1 cellular context compared by ENCODE assay signal in the genomic region with DNA sequence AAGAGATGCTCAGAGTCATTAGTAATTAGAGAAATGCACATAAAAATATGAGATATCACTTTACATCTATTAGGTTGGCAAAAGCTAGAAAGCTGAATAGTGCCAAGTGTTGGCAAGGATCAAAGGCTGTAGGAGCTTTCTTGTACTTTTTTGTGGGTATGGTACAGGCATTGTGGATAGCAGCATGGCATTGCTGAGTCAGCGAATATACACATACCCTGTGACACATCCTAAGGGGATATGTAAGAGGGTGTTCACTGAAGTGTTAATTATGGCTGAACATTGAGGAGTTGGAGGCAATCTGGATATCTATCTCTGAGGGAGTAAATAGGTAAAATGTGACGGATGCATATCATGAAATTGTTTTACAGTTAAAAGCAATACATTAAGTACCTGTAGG.
TF ChIP-seq lines count a peak whose summit lies in the region.

No MANE protein-coding gene starts in this region.

TF ChIP-seq in GM12878, 131 proteins besides CTCF, POLR2A, EP300 and RAD21:
- TF ChIP-seq, protein P1, sequence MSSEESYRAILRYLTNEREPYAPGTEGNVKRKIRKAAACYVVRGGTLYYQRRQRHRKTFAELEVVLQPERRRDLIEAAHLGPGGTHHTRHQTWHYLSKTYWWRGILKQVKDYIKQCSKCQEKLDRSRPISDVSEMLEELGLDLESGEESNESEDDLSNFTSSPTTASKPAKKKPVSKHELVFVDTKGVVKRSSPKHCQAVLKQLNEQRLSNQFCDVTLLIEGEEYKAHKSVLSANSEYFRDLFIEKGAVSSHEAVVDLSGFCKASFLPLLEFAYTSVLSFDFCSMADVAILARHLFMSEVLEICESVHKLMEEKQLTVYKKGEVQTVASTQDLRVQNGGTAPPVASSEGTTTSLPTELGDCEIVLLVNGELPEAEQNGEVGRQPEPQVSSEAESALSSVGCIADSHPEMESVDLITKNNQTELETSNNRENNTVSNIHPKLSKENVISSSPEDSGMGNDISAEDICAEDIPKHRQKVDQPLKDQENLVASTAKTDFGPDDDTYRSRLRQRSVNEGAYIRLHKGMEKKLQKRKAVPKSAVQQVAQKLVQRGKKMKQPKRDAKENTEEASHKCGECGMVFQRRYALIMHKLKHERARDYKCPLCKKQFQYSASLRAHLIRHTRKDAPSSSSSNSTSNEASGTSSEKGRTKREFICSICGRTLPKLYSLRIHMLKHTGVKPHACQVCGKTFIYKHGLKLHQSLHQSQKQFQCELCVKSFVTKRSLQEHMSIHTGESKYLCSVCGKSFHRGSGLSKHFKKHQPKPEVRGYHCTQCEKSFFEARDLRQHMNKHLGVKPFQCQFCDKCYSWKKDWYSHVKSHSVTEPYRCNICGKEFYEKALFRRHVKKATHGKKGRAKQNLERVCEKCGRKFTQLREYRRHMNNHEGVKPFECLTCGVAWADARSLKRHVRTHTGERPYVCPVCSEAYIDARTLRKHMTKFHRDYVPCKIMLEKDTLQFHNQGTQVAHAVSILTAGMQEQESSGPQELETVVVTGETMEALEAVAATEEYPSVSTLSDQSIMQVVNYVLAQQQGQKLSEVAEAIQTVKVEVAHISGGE (CRISPR knock-in tag; IDR thresholded peaks at IDR 0.05) = no peak
- no peak for TF ChIP-seq HDAC2 (IDR thresholded peaks at IDR 0.05)
- no peak for TF ChIP-seq MEF2B (IDR thresholded peaks at IDR 0.05; ENCODE audit: partially characterized antibody, poor library complexity, severe bottlenecking)
- no peak for TF ChIP-seq BCL11A (IDR thresholded peaks at IDR 0.05; ENCODE audit: low read depth, low read length)
- TF ChIP-seq, protein P2, sequence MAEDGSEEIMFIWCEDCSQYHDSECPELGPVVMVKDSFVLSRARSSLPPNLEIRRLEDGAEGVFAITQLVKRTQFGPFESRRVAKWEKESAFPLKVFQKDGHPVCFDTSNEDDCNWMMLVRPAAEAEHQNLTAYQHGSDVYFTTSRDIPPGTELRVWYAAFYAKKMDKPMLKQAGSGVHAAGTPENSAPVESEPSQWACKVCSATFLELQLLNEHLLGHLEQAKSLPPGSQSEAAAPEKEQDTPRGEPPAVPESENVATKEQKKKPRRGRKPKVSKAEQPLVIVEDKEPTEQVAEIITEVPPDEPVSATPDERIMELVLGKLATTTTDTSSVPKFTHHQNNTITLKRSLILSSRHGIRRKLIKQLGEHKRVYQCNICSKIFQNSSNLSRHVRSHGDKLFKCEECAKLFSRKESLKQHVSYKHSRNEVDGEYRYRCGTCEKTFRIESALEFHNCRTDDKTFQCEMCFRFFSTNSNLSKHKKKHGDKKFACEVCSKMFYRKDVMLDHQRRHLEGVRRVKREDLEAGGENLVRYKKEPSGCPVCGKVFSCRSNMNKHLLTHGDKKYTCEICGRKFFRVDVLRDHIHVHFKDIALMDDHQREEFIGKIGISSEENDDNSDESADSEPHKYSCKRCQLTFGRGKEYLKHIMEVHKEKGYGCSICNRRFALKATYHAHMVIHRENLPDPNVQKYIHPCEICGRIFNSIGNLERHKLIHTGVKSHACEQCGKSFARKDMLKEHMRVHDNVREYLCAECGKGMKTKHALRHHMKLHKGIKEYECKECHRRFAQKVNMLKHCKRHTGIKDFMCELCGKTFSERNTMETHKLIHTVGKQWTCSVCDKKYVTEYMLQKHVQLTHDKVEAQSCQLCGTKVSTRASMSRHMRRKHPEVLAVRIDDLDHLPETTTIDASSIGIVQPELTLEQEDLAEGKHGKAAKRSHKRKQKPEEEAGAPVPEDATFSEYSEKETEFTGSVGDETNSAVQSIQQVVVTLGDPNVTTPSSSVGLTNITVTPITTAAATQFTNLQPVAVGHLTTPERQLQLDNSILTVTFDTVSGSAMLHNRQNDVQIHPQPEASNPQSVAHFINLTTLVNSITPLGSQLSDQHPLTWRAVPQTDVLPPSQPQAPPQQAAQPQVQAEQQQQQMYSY (CRISPR knock-in tag; IDR thresholded peaks at IDR 0.05) = no peak
- no peak for TF ChIP-seq NR2F1 (conservative IDR thresholded peaks at IDR 0.05)
- TF ChIP-seq, protein P3, sequence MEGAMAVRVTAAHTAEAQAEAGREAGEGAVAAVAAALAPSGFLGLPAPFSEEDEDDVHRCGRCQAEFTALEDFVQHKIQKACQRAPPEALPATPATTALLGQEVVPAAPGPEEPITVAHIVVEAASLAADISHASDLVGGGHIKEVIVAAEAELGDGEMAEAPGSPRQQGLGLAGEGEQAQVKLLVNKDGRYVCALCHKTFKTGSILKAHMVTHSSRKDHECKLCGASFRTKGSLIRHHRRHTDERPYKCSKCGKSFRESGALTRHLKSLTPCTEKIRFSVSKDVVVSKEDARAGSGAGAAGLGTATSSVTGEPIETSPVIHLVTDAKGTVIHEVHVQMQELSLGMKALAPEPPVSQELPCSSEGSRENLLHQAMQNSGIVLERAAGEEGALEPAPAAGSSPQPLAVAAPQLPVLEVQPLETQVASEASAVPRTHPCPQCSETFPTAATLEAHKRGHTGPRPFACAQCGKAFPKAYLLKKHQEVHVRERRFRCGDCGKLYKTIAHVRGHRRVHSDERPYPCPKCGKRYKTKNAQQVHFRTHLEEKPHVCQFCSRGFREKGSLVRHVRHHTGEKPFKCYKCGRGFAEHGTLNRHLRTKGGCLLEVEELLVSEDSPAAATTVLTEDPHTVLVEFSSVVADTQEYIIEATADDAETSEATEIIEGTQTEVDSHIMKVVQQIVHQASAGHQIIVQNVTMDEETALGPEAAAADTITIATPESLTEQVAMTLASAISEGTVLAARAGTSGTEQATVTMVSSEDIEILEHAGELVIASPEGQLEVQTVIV (IDR thresholded peaks at IDR 0.05; ENCODE audit: borderline replicate concordance, partially characterized antibody) = no peak
- TF ChIP-seq, protein P4, sequence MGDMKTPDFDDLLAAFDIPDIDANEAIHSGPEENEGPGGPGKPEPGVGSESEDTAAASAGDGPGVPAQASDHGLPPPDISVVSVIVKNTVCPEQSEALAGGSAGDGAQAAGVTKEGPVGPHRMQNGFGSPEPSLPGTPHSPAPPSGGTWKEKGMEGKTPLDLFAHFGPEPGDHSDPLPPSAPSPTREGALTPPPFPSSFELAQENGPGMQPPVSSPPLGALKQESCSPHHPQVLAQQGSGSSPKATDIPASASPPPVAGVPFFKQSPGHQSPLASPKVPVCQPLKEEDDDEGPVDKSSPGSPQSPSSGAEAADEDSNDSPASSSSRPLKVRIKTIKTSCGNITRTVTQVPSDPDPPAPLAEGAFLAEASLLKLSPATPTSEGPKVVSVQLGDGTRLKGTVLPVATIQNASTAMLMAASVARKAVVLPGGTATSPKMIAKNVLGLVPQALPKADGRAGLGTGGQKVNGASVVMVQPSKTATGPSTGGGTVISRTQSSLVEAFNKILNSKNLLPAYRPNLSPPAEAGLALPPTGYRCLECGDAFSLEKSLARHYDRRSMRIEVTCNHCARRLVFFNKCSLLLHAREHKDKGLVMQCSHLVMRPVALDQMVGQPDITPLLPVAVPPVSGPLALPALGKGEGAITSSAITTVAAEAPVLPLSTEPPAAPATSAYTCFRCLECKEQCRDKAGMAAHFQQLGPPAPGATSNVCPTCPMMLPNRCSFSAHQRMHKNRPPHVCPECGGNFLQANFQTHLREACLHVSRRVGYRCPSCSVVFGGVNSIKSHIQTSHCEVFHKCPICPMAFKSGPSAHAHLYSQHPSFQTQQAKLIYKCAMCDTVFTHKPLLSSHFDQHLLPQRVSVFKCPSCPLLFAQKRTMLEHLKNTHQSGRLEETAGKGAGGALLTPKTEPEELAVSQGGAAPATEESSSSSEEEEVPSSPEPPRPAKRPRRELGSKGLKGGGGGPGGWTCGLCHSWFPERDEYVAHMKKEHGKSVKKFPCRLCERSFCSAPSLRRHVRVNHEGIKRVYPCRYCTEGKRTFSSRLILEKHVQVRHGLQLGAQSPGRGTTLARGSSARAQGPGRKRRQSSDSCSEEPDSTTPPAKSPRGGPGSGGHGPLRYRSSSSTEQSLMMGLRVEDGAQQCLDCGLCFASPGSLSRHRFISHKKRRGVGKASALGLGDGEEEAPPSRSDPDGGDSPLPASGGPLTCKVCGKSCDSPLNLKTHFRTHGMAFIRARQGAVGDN (IDR thresholded peaks at IDR 0.05) = no peak
- TF ChIP-seq, protein P5, sequence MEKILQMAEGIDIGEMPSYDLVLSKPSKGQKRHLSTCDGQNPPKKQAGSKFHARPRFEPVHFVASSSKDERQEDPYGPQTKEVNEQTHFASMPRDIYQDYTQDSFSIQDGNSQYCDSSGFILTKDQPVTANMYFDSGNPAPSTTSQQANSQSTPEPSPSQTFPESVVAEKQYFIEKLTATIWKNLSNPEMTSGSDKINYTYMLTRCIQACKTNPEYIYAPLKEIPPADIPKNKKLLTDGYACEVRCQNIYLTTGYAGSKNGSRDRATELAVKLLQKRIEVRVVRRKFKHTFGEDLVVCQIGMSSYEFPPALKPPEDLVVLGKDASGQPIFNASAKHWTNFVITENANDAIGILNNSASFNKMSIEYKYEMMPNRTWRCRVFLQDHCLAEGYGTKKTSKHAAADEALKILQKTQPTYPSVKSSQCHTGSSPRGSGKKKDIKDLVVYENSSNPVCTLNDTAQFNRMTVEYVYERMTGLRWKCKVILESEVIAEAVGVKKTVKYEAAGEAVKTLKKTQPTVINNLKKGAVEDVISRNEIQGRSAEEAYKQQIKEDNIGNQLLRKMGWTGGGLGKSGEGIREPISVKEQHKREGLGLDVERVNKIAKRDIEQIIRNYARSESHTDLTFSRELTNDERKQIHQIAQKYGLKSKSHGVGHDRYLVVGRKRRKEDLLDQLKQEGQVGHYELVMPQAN (conservative IDR thresholded peaks at IDR 0.05) = no peak
- TF ChIP-seq, protein P6, sequence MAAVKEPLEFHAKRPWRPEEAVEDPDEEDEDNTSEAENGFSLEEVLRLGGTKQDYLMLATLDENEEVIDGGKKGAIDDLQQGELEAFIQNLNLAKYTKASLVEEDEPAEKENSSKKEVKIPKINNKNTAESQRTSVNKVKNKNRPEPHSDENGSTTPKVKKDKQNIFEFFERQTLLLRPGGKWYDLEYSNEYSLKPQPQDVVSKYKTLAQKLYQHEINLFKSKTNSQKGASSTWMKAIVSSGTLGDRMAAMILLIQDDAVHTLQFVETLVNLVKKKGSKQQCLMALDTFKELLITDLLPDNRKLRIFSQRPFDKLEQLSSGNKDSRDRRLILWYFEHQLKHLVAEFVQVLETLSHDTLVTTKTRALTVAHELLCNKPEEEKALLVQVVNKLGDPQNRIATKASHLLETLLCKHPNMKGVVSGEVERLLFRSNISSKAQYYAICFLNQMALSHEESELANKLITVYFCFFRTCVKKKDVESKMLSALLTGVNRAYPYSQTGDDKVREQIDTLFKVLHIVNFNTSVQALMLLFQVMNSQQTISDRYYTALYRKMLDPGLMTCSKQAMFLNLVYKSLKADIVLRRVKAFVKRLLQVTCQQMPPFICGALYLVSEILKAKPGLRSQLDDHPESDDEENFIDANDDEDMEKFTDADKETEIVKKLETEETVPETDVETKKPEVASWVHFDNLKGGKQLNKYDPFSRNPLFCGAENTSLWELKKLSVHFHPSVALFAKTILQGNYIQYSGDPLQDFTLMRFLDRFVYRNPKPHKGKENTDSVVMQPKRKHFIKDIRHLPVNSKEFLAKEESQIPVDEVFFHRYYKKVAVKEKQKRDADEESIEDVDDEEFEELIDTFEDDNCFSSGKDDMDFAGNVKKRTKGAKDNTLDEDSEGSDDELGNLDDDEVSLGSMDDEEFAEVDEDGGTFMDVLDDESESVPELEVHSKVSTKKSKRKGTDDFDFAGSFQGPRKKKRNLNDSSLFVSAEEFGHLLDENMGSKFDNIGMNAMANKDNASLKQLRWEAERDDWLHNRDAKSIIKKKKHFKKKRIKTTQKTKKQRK (IDR thresholded peaks at IDR 0.05; ENCODE audit: low read depth, low read length) = no peak
- no peak for TF ChIP-seq SUZ12 (IDR thresholded peaks at IDR 0.05; ENCODE audit: unreplicated experiment)
- no peak for TF ChIP-seq CREM (IDR thresholded peaks at IDR 0.05; ENCODE audit: low read depth)
- no peak for TF ChIP-seq NBN (IDR thresholded peaks at IDR 0.05)
- no peak for TF ChIP-seq NFIC (IDR thresholded peaks at IDR 0.05; ENCODE audit: low read depth, low read length)
- TF ChIP-seq SRF (IDR thresholded peaks at IDR 0.05; ENCODE audit: low read depth in 2 of 2, low read length in 2 of 2) = no peak
- TF ChIP-seq IKZF1 (conservative IDR thresholded peaks at IDR 0.05) = no peak
- no peak for TF ChIP-seq TCF12 (IDR thresholded peaks at IDR 0.05; ENCODE audit: low read depth, low read length)
- no peak for TF ChIP-seq SREBF2 (IDR thresholded peaks at IDR 0.05; ENCODE audit: low read length)
- no peak for TF ChIP-seq RFX5 (IDR thresholded peaks at IDR 0.05; ENCODE audit: low read depth, low read length)
